In genomic region chr11:3120071-3120792, GRCh38 we compare ENCODE assay signal across 26 cellular contexts. TPM values are rescaled to one million over a fixed set of nuclear protein-coding genes. Genes with fewer than 3 reads are reported as not detected.
DNase-seq lines count a peak whose midpoint lies in the region; ATAC-seq and TF ChIP-seq lines count a peak whose summit lies in the region.
"Had no signal": no experiment of that assay in that cellular context is flagged by ENCODE, and none has a peak within 500 bp of the region (broad histone marks: within the 10 kb centered on the region; RNA-seq: fewer than 3 reads in every experiment).

No MANE protein-coding gene starts in this region.

- peaks cover 5 to 37% (median 29%) of the 10 kb centered on the region in 4 donors for H3K4me1 ChIP-seq in tibial artery

- no peak for ATAC-seq in HG02885 (IDR thresholded peaks at IDR 0.05; ENCODE audit: poor library complexity, unreplicated experiment)
- ATAC-seq: effector memory CD8-positive, alpha-beta T cell; gastrocnemius medialis; GM12878; naive thymus-derived CD8-positive, alpha-beta T cell had no signal

- no peak for TF ChIP-seq CTCF in endothelial cell (IDR thresholded peaks at IDR 0.05; ENCODE audit: unreplicated experiment)
- no peak for TF ChIP-seq CTCF in tibial artery (IDR thresholded peaks at IDR 0.05)
- no peak for TF ChIP-seq CTCF in Calu3 (IDR thresholded peaks at IDR 0.05; ENCODE audit: unreplicated experiment)

- BruUV-seq in Calu3 (replicated peaks; lab: Mats Ljungman, UMichigan) = no TSS peak

- H3K27me3 Mint-ChIP-seq in activated T-cell treated with anti-CD3 and anti-CD28 coated beads, Interleukin-2, amount 50 U/mL, for 24 hours = no peaks in the 10 kb centered on the region
- peaks cover 6% of the 10 kb centered on the region for H3K27me3 Mint-ChIP-seq in endothelial cell (ENCODE audit: unreplicated experiment)
- H3K27me3 Mint-ChIP-seq in Calu3 (ENCODE audit: unreplicated experiment) = no peaks in the 10 kb centered on the region
- H3K27me3 Mint-ChIP-seq: B cell; effector memory CD8-positive, alpha-beta T cell; naive thymus-derived CD8-positive, alpha-beta T cell had no signal

- no peak overlapping the region for H3K27ac Mint-ChIP-seq in activated T-cell treated with anti-CD3 and anti-CD28 coated beads, Interleukin-2, amount 50 U/mL, for 24 hours
- no peak overlapping the region for H3K27ac Mint-ChIP-seq in endothelial cell (ENCODE audit: unreplicated experiment)
- no peak overlapping the region for H3K27ac Mint-ChIP-seq in Calu3 (ENCODE audit: unreplicated experiment)
- H3K27ac Mint-ChIP-seq: B cell; effector memory CD8-positive, alpha-beta T cell; naive thymus-derived CD8-positive, alpha-beta T cell had no signal

- no peak overlapping the region for H3K4me3 Mint-ChIP-seq in activated T-cell treated with anti-CD3 and anti-CD28 coated beads, Interleukin-2, amount 50 U/mL, for 24 hours
- peak overlapping the region; percentile 62 for H3K4me3 Mint-ChIP-seq in endothelial cell (ENCODE audit: unreplicated experiment)
- no peak overlapping the region for H3K4me3 Mint-ChIP-seq in Calu3 (ENCODE audit: low read depth, unreplicated experiment)
- H3K4me3 Mint-ChIP-seq: B cell; effector memory CD8-positive, alpha-beta T cell; naive thymus-derived CD8-positive, alpha-beta T cell had no signal

- H3K4me3 ChIP-seq in tibial artery = no peak overlapping the region
- H3K4me3 ChIP-seq: esophagus squamous epithelium, gastrocnemius medialis, GM12878, thyroid gland had no signal

- intact Hi-C loops in tibial artery (cut with DNase I; ENCODE audit: low total_unique reads) (loop anchor here (5.0 kb wide), 1 partner anchor 42 kb away; no protein-coding TSS in a partner anchor), Calu3 (cut with micrococcal nuclease; ENCODE audit: unreplicated experiment) (no loop called here)

- H3K27ac ChIP-seq in tibial artery = peak overlapping the region in 1 of 2 donors; percentile 24
- H3K27ac ChIP-seq: brain microvascular endothelial cell, esophagus squamous epithelium, gastrocnemius medialis, KMS-11, parathyroid adenoma, thyroid gland had no signal

- H3K36me3 ChIP-seq in tibial artery = peaks cover 21 to 60% (median 40%) of the 10 kb centered on the region in 3 donors

- H3K9me3 ChIP-seq in tibial artery = no peaks in the 10 kb centered on the region
- H3K9me3 ChIP-seq: esophagus squamous epithelium, gastrocnemius medialis, thyroid gland had no signal

- peaks cover 7% of the 10 kb centered on the region for H3K36me3 Mint-ChIP-seq in activated T-cell treated with anti-CD3 and anti-CD28 coated beads, Interleukin-2, amount 50 U/mL, for 24 hours (ENCODE audit: low read depth)
- H3K36me3 Mint-ChIP-seq in endothelial cell (ENCODE audit: low read depth, unreplicated experiment) = peaks cover 37% of the 10 kb centered on the region
- no peaks in the 10 kb centered on the region for H3K36me3 Mint-ChIP-seq in Calu3 (ENCODE audit: insufficient read depth, unreplicated experiment)

- H3K9me3 Mint-ChIP-seq in activated T-cell treated with anti-CD3 and anti-CD28 coated beads, Interleukin-2, amount 50 U/mL, for 24 hours = peaks cover 2% of the 10 kb centered on the region
- H3K9me3 Mint-ChIP-seq in endothelial cell (ENCODE audit: unreplicated experiment) = no peaks in the 10 kb centered on the region
- no peaks in the 10 kb centered on the region for H3K9me3 Mint-ChIP-seq in Calu3 (ENCODE audit: low read depth, unreplicated experiment)
- H3K9me3 Mint-ChIP-seq: effector memory CD8-positive, alpha-beta T cell had no signal

- DNase-seq in activated T-cell treated with anti-CD3 and anti-CD28 coated beads, Interleukin-2, amount 50 U/mL, for 1 hour = peak; percentile 10
- no peak for DNase-seq in activated T-cell treated with anti-CD3 and anti-CD28 coated beads, Interleukin-2, amount 50 U/mL, for 24 hours
- DNase-seq in endothelial cell (ENCODE audit: low spot score) (no peak), mesenteric fat pad (ENCODE audit: low spot score) (peak; percentile 88), tibial artery (peak; percentile 17 to 67), Calu3 (no peak), GF-D8 (lab: John Stamatoyannopoulos, UW) (no peak)
- DNase-seq: activated CD8-positive, alpha-beta memory T cell treated with anti-CD3 and anti-CD28 coated beads, Interleukin-2, amount 50 U/mL, for 48 hours; activated gamma-delta T cell; brain microvascular endothelial cell; DMS79; effector memory CD8-positive, alpha-beta T cell; esophagus squamous epithelium; hypothalamus; mesendoderm; NCI-H2171 treated with DMSO at 0.1 percent for 48 hours; NCI-H526; stimulated activated naive CD4-positive, alpha-beta T cell treated with Interleukin-2 at 50 U/mL for 16 hours had no signal

- CTCF ChIA-PET in Calu3 (lab: Charles Lee) = no interaction called here

- H3K4me1 Mint-ChIP-seq in activated T-cell treated with anti-CD3 and anti-CD28 coated beads, Interleukin-2, amount 50 U/mL, for 24 hours (ENCODE audit: low read depth) = no peaks in the 10 kb centered on the region
- H3K4me1 Mint-ChIP-seq in endothelial cell (ENCODE audit: unreplicated experiment) = no peaks in the 10 kb centered on the region
- peaks cover 13% of the 10 kb centered on the region for H3K4me1 Mint-ChIP-seq in Calu3 (ENCODE audit: low read depth, unreplicated experiment)
- H3K4me1 Mint-ChIP-seq: B cell; naive thymus-derived CD8-positive, alpha-beta T cell had no signal

- no peaks in the 10 kb centered on the region for H3K27me3 ChIP-seq in tibial artery
- H3K27me3 ChIP-seq: brain microvascular endothelial cell, esophagus squamous epithelium, gastrocnemius medialis, thyroid gland had no signal

RNA-seq across cellular contexts. Expression of gene OSBPL5, which starts 44.9 kb away (rescaled TPM):
- total RNA-seq in endothelial cell (ENCODE audit: unreplicated experiment) (55.2 TPM), mesenteric fat pad (41.4 TPM), Calu3 (2022) (6.1 and 7.1 TPM in 2 replicates)
- total RNA-seq: GM12878 had no signal

Comparison
In these comparisons a context has a peak if more than half of its experiments do, and no peak if none do; other contexts are left out.
1. DNase-seq: peak in activated T-cell treated with anti-CD3 and anti-CD28 coated beads, Interleukin-2, amount 50 U/mL, for 1 hour (single experiment), mesenteric fat pad (single experiment) and tibial artery (2 of 2); none in activated T-cell treated with anti-CD3 and anti-CD28 coated beads, Interleukin-2, amount 50 U/mL, for 24 hours (single experiment), endothelial cell (single experiment), Calu3 (single experiment) and GF-D8 (single experiment).